In genomic region chr16:1197237-1197866, GRCh38 we compare ENCODE assay signal across 26 cellular contexts. TPM values are rescaled to one million over a fixed set of nuclear protein-coding genes. Genes with fewer than 3 reads are reported as not detected.
A peak's percentile ranks its signal among the peaks of the same experiment; 100 is the strongest.
DNase-seq lines count a peak whose midpoint lies in the region; ATAC-seq and TF ChIP-seq lines count a peak whose summit lies in the region.
"Had no signal": no experiment of that assay in that cellular context is flagged by ENCODE, and none has a peak within 500 bp of the region (broad histone marks: within the 10 kb centered on the region; RNA-seq: fewer than 3 reads in every experiment).

No MANE protein-coding gene starts in this region.

- no peak for ATAC-seq in HG02623 (IDR thresholded peaks at IDR 0.05; ENCODE audit: unreplicated experiment)
- ATAC-seq in GM18867 (IDR thresholded peaks at IDR 0.05; ENCODE audit: unreplicated experiment), result no peak
- no peak for ATAC-seq in sciatic nerve
- ATAC-seq: A549, Panc1, T-helper 17 cell had no signal

- intact Hi-C loops in sigmoid colon (cut with DNase I) (no loop called here), sciatic nerve (cut with DNase I) (no loop called here)

- TF ChIP-seq EP300 in sigmoid colon (IDR thresholded peaks at IDR 0.05), result no peak

- TF ChIP-seq CTCF in sigmoid colon (IDR thresholded peaks at IDR 0.05), result no peak

- H3K4me1 ChIP-seq in sigmoid colon, result peaks cover 0 to 31% (median 26%) of the 10 kb centered on the region in 4 donors
- H3K4me1 ChIP-seq: Caco-2 had no signal

- H3K27ac ChIP-seq in sigmoid colon, result peak overlapping the region in 3 of 4 donors; percentile 57 to 90 (median 83)
- H3K27ac ChIP-seq: A549, VCaP had no signal

- WGBS in sigmoid colon, 2 donors, result 42 to 67% methylated on average over 19 of the region's 19 CpGs

- peaks cover 11 to 48% (median 31%) of the 10 kb centered on the region in 4 donors for H3K36me3 ChIP-seq in sigmoid colon

- no peaks in the 10 kb centered on the region for H3K9me3 ChIP-seq in sigmoid colon
- H3K9me3 ChIP-seq: A549, Caco-2 had no signal

- peak; percentile 5 for DNase-seq in NCI-H2227 treated with DMSO at 0.1 percent for 48 hours (lab: John Stamatoyannopoulos, UW)
- no peak for DNase-seq in NCI-H2227 (lab: John Stamatoyannopoulos, UW; ENCODE audit: unreplicated experiment)
- peak; percentile 36 for DNase-seq in NCI-H1436 treated with DMSO at 0.1 percent for 48 hours (lab: John Stamatoyannopoulos, UW)
- DNase-seq in NCI-H748 treated with DMSO at 0.1 percent for 48 hours (lab: John Stamatoyannopoulos, UW), result peak; percentile 61
- DNase-seq in sigmoid colon, result no peak
- DNase-seq in sciatic nerve (ENCODE audit: low spot score), result no peak
- DNase-seq: activated CD4-positive, alpha-beta T cell treated with anti-CD3 and anti-CD28 coated beads, Interleukin-2, amount 50 U/mL, for 4 hours; activated CD8-positive, alpha-beta memory T cell treated with anti-CD3 and anti-CD28 coated beads, Interleukin-2, amount 50 U/mL, for 48 hours; activated naive CD8-positive, alpha-beta T cell treated with anti-CD3 and anti-CD28 coated beads, Interleukin-2, amount 10 ng/mL, durations not matched to agents 7 days and 5 days; Caco-2; effector CD4-positive, alpha-beta T cell; foreskin melanocyte; NCI-H226; posterior cingulate gyrus; T-helper 17 cell had no signal

- H3K4me3 ChIP-seq in sigmoid colon, result no peak overlapping the region
- H3K4me3 ChIP-seq: A549 had no signal

- no peaks in the 10 kb centered on the region for H3K27me3 ChIP-seq in sigmoid colon

- TF ChIP-seq POLR2A in sigmoid colon (IDR thresholded peaks at IDR 0.05), result no peak

RNA-seq across cellular contexts. Expression of gene TPSG1, which starts 27.7 kb away (rescaled TPM):
- total RNA-seq in sigmoid colon (1 to 10 TPM in 1 of 4 donors, not detected in 3; 1.4 TPM), sciatic nerve (0.45 TPM)
- 10 to 100 TPM; 21.5 to 73.9 (median 59.9) TPM for polyA plus RNA-seq in sigmoid colon
- total RNA-seq: activated naive CD8-positive, alpha-beta T cell treated with anti-CD3 and anti-CD28 coated beads, Interleukin-2, amount 10 ng/mL, durations not matched to agents 7 days and 5 days; Caco-2; cerebellum; H7; M059J; mononuclear cell; T-helper 17 cell; urinary bladder had no signal
- polyA plus RNA-seq: A549, BJ had no signal

RNA-seq across cellular contexts. Expression of gene TPSB2, which starts 32.6 kb away (rescaled TPM):
- total RNA-seq in sigmoid colon, result 100 to 1,000 TPM in 1 of 4 donors, 10 to 100 TPM in 3; 12.2 to 182 (median 17.6) TPM
- 10 to 100 TPM in 2 of 3 donors, 1 to 10 TPM in 1; 7.9 to 27.6 (median 11.0) TPM for polyA plus RNA-seq in sigmoid colon
- total RNA-seq in sciatic nerve, result 18.5 TPM
- total RNA-seq: activated naive CD8-positive, alpha-beta T cell treated with anti-CD3 and anti-CD28 coated beads, Interleukin-2, amount 10 ng/mL, durations not matched to agents 7 days and 5 days; Caco-2; cerebellum; H7; M059J; mononuclear cell; T-helper 17 cell had no signal
- polyA plus RNA-seq: A549, BJ had no signal

RNA-seq across cellular contexts. Expression of gene TPSAB1, which starts 43.2 kb away (rescaled TPM):
- total RNA-seq in sigmoid colon (100 to 1,000 TPM in 1 of 4 donors, 10 to 100 TPM in 3; 10.2 to 118 (median 17.3) TPM), sciatic nerve (11.5 TPM)
- 10 to 100 TPM in 1 of 3 donors, 1 to 10 TPM in 2; 5.1 to 25.2 (median 8.9) TPM for polyA plus RNA-seq in sigmoid colon
- total RNA-seq: activated naive CD8-positive, alpha-beta T cell treated with anti-CD3 and anti-CD28 coated beads, Interleukin-2, amount 10 ng/mL, durations not matched to agents 7 days and 5 days; Caco-2; H7; M059J; mononuclear cell; T-helper 17 cell had no signal
- polyA plus RNA-seq: A549, BJ had no signal

RNA-seq across cellular contexts. Expression of gene CACNA1H, which starts 44.4 kb away (rescaled TPM):
- total RNA-seq in sigmoid colon (100 to 1,000 TPM in 2 of 4 donors, 10 to 100 TPM in 2; 37.0 to 181 (median 127) TPM), sciatic nerve (4.1 TPM)
- polyA plus RNA-seq in sigmoid colon, result 10 to 100 TPM in 1 of 3 donors, 1 to 10 TPM in 1, under 1 TPM in 1; 0.46 to 10.1 (median 1.8) TPM

RNA-seq across cellular contexts. Expression of gene TPSD1, which starts 58.5 kb away (rescaled TPM):
- total RNA-seq in sigmoid colon (1 to 10 TPM in 1 of 4 donors, not detected in 3; 5.3 TPM), sciatic nerve (0.27 TPM)
- polyA plus RNA-seq in sigmoid colon, result 1 to 10 TPM in 1 of 3 donors, under 1 TPM in 1, not detected in 1; 0.71 to 1.2 TPM
- total RNA-seq: activated naive CD8-positive, alpha-beta T cell treated with anti-CD3 and anti-CD28 coated beads, Interleukin-2, amount 10 ng/mL, durations not matched to agents 7 days and 5 days; Caco-2; cerebellum; H7; M059J; mononuclear cell; T-helper 17 cell had no signal
- polyA plus RNA-seq: A549, BJ had no signal

Comparison
In these comparisons a context has a peak if more than half of its experiments do, and no peak if none do; other contexts are left out.
1. DNase-seq: peak in NCI-H2227 treated with DMSO at 0.1 percent for 48 hours (single experiment), NCI-H1436 treated with DMSO at 0.1 percent for 48 hours (single experiment) and NCI-H748 treated with DMSO at 0.1 percent for 48 hours (single experiment); none in NCI-H2227 (single experiment), sigmoid colon (single experiment) and sciatic nerve (single experiment).